In genomic region chr1:94792876-94793605, GRCh38 we compare ENCODE assay signal across 8 cellular contexts. TPM values are rescaled to one million over a fixed set of nuclear protein-coding genes. Genes with fewer than 3 reads are reported as not detected.
DNase-seq lines count a peak whose midpoint lies in the region; ATAC-seq and TF ChIP-seq lines count a peak whose summit lies in the region.

No MANE protein-coding gene starts in this region.

- no peaks in the 10 kb centered on the region for H3K9me3 ChIP-seq in adipocyte (ENCODE audit: control insufficient read depth, low read length)
- no peaks in the 10 kb centered on the region for H3K9me3 ChIP-seq in lung (ENCODE audit: control insufficient read depth in 2 of 2, insufficient read depth in 1 of 2, low read length in 1 of 2)

- H3K4me1 ChIP-seq in adipocyte (ENCODE audit: control insufficient read depth, insufficient read depth, low read length) (peaks cover 27% of the 10 kb centered on the region), lung (ENCODE audit: control insufficient read depth in 2 of 2, insufficient read depth in 2 of 2, low read length in 2 of 2) (peaks cover 2 to 10% of the 10 kb centered on the region in 2 donors)

- H3K27me3 ChIP-seq in adipocyte (replicated peaks; ENCODE audit: control insufficient read depth, insufficient read depth, low read length) (no peaks in the 10 kb centered on the region), lung (ENCODE audit: control insufficient read depth, insufficient read depth) (no peaks in the 10 kb centered on the region)

- WGBS in lung, 2 donors: 49 to 56% methylated on average over 5 of the region's 5 CpGs

- H3K27ac ChIP-seq in lung (ENCODE audit: low read depth in 1 of 2, low read length in 1 of 2): peak overlapping the region; percentile 37 to 69

- peak overlapping the region; percentile 82 for H3K9ac ChIP-seq in adipocyte (ENCODE audit: low read length)

- H3K4me3 ChIP-seq in adipocyte (ENCODE audit: low read length): peak overlapping the region; percentile 69
- H3K4me3 ChIP-seq in lung: no peak overlapping the region

- DNase-seq in ELR (ENCODE audit: low read depth) (peak; percentile 25), adipocyte (ENCODE audit: low read depth) (peak; percentile 88), lung (ENCODE audit: low spot score) (no peak), NCI-H128 (lab: John Stamatoyannopoulos, UW; ENCODE audit: unreplicated experiment) (no peak), NCI-H1436 (lab: John Stamatoyannopoulos, UW) (no peak), C1 segment of cervical spinal cord (lab: John Stamatoyannopoulos, UW) (no peak)

- ATAC-seq in HG02759 (IDR thresholded peaks at IDR 0.05; ENCODE audit: unreplicated experiment) (peak; percentile 23), lung (ENCODE audit: insufficient read depth, low FRiP score) (peak; percentile 21), HG03521 (IDR thresholded peaks at IDR 0.05; ENCODE audit: unreplicated experiment) (no peak)

- TF ChIP-seq CTCF in lung (IDR thresholded peaks at IDR 0.05; ENCODE audit: control extremely low read depth, extremely low read depth): no peak

- H3K36me3 ChIP-seq in adipocyte (ENCODE audit: control insufficient read depth, insufficient read depth, low read length, severe bottlenecking): no peaks in the 10 kb centered on the region
- H3K36me3 ChIP-seq in lung (ENCODE audit: control insufficient read depth in 2 of 2, insufficient read depth in 2 of 2, low read length in 2 of 2): no peaks in the 10 kb centered on the region

RNA-seq across cellular contexts. Expression of gene SLC44A3, which starts 27.1 kb away (rescaled TPM):
- 10 to 100 TPM; 13.8 to 31.8 TPM for total RNA-seq in lung
- polyA plus RNA-seq in lung: 1 to 10 TPM; 9.3 to 9.4 TPM

Comparison
In these comparisons a context has a peak if more than half of its experiments do, and no peak if none do; other contexts are left out.
1. DNase-seq: peak in ELR (single experiment) and adipocyte (single experiment); none in lung (single experiment), NCI-H128 (single experiment), NCI-H1436 (single experiment) and C1 segment of cervical spinal cord (0 of 14).